ENCODE assay signal across 7 cellular contexts in genomic region chr15:76235186-76235826, GRCh38.
DNase-seq lines count a peak whose midpoint lies in the region; ATAC-seq and TF ChIP-seq lines count a peak whose summit lies in the region.

No MANE protein-coding gene starts in this region.

- 80% methylated on average over 3 of the region's 3 CpGs for WGBS in SK-N-SH (ENCODE audit: low lambda C conversion rate)
- 81 to 86% methylated on average over 3 of the region's 3 CpGs for WGBS in gastroesophageal sphincter (ENCODE audit: low coverage in 1 of 2), 2 donors

- H3K79me2 ChIP-seq in SK-N-SH (ENCODE audit: insufficient read depth) = no peaks in the 10 kb centered on the region

- no peak overlapping the region for H3K9ac ChIP-seq in SK-N-SH

- H2AFZ ChIP-seq in SK-N-SH (ENCODE audit: low read depth) = no peak overlapping the region

- H3K4me2 ChIP-seq in SK-N-SH = no peak overlapping the region

- no peaks in the 10 kb centered on the region for H3K9me2 ChIP-seq in SK-N-SH

- no peak for TF ChIP-seq POLR2A in gastroesophageal sphincter (IDR thresholded peaks at IDR 0.05)

- peaks cover 10 to 18% of the 10 kb centered on the region in 2 experiments for H3K36me3 ChIP-seq in SK-N-SH (replicated peaks in 1 of 2; ENCODE audit: control insufficient read depth in 1 of 2, insufficient read depth in 2 of 2, low read length in 1 of 2)
- peaks cover 0 to 11% of the 10 kb centered on the region in 2 donors for H3K36me3 ChIP-seq in gastroesophageal sphincter
- H3K36me3 ChIP-seq in MG63 = peaks cover 11% of the 10 kb centered on the region; the same call in 1 of the 2 replicates

- DNase-seq in ELR (ENCODE audit: low read depth) (peak; percentile 60), SK-N-SH (peak; percentile 38), retinal pigment epithelial cell (ENCODE audit: low read depth) (no peak), MG63 (no peak)
- peak; percentile 42 for DNase-seq in Jurkat, Clone E6-1 (ENCODE audit: low read depth, low spot score)

- peak; percentile 71 for TF ChIP-seq RAD21 in SK-N-SH (IDR thresholded peaks at IDR 0.05; ENCODE audit: low read length)

- POLR2A ChIA-PET in SK-N-SH (lab: Yijun Ruan, JAX) = no interaction called here

- H3K27me3 ChIP-seq in SK-N-SH (ENCODE audit: insufficient read depth) = no peaks in the 10 kb centered on the region
- no peaks in the 10 kb centered on the region for H3K27me3 ChIP-seq in gastroesophageal sphincter
- no peaks in the 10 kb centered on the region for H3K27me3 ChIP-seq in MG63

- no peaks in the 10 kb centered on the region for H4K20me1 ChIP-seq in SK-N-SH (ENCODE audit: insufficient read depth)

- no peaks in the 10 kb centered on the region for H3F3A ChIP-seq in SK-N-SH (replicated peaks; ENCODE audit: insufficient read depth)

- TF ChIP-seq CTCF in SK-N-SH (IDR thresholded peaks at IDR 0.05) = peak; percentile 65
- peak in 3 of 4 experiments; percentile 24 to 50 (median 29) for TF ChIP-seq CTCF in gastroesophageal sphincter (IDR thresholded peaks at IDR 0.05)
- peak; percentile 38 for TF ChIP-seq CTCF in retinal pigment epithelial cell (conservative IDR thresholded peaks at IDR 0.05; ENCODE audit: low read depth, low read length)

- TF ChIP-seq EP300 in SK-N-SH (IDR thresholded peaks at IDR 0.05; ENCODE audit: borderline replicate concordance in 1 of 2, low read depth in 1 of 2, low read length in 1 of 2) (no peak), gastroesophageal sphincter (IDR thresholded peaks at IDR 0.05) (no peak)

- no peak for ATAC-seq in gastroesophageal sphincter
- no peak for ATAC-seq in HG02884 (IDR thresholded peaks at IDR 0.05; ENCODE audit: unreplicated experiment)

- CTCF ChIA-PET in SK-N-SH (lab: Yijun Ruan, JAX) = interaction anchor here (0.5 to 4.5 kb wide), 25 partner anchors 8 to 607 kb away, joined by 3 to 17 read pairs (median 5); partner anchors contain the start of gene ISL2

- no peak overlapping the region for H3K4me3 ChIP-seq in Jurkat, Clone E6-1 (ENCODE audit: low read length)
- H3K4me3 ChIP-seq in SK-N-SH (ENCODE audit: low read depth in 2 of 2, low read length in 1 of 2) = no peak overlapping the region
- no peak overlapping the region for H3K4me3 ChIP-seq in gastroesophageal sphincter
- H3K4me3 ChIP-seq in retinal pigment epithelial cell (ENCODE audit: low read length) = no peak overlapping the region
- H3K4me3 ChIP-seq in MG63 = no peak overlapping the region

- H3K4me1 ChIP-seq in SK-N-SH (ENCODE audit: control insufficient read depth in 1 of 2, insufficient read depth in 2 of 2, low read depth in 1 of 2, low read length in 1 of 2) (peaks cover 0 to 2% of the 10 kb centered on the region in 2 experiments; a peak in 3 of 4 replicates), gastroesophageal sphincter (peaks cover 0 to 13% (median 0%) of the 10 kb centered on the region in 3 donors)

- H3K27ac ChIP-seq in SK-N-SH (ENCODE audit: low read depth in 2 of 2, low read length in 1 of 2) (no peak overlapping the region), gastroesophageal sphincter (no peak overlapping the region)

- H3K9me3 ChIP-seq in SK-N-SH (no peaks in the 10 kb centered on the region), gastroesophageal sphincter (no peaks in the 10 kb centered on the region), MG63 (no peaks in the 10 kb centered on the region)

TF ChIP-seq in SK-N-SH, 30 proteins besides CTCF, POLR2A, EP300 and RAD21:
- TF ChIP-seq TEAD4 (IDR thresholded peaks at IDR 0.05; ENCODE audit: borderline replicate concordance, insufficient read depth) = no peak
- no peak for TF ChIP-seq EZH2phosphoT487 (IDR thresholded peaks at IDR 0.05; ENCODE audit: borderline replicate concordance, low read depth)
- peak; percentile 43; the same call in 1 of the 2 replicates for TF ChIP-seq SMC3 (IDR thresholded peaks at IDR 0.05; ENCODE audit: low read depth, low read length)

Comparison
In these comparisons a context has a peak if more than half of its experiments do, and no peak if none do; other contexts are left out.
1. DNase-seq: peak in ELR (single experiment), Jurkat, Clone E6-1 (single experiment) and SK-N-SH (single experiment); none in retinal pigment epithelial cell (single experiment) and MG63 (single experiment).
2. Peak in every context shown above with its lines, with median percentiles within 50 percentile points of each other: CTCF ChIP-seq.